8 cellular contexts compared by ENCODE assay signal in the genomic region with DNA sequence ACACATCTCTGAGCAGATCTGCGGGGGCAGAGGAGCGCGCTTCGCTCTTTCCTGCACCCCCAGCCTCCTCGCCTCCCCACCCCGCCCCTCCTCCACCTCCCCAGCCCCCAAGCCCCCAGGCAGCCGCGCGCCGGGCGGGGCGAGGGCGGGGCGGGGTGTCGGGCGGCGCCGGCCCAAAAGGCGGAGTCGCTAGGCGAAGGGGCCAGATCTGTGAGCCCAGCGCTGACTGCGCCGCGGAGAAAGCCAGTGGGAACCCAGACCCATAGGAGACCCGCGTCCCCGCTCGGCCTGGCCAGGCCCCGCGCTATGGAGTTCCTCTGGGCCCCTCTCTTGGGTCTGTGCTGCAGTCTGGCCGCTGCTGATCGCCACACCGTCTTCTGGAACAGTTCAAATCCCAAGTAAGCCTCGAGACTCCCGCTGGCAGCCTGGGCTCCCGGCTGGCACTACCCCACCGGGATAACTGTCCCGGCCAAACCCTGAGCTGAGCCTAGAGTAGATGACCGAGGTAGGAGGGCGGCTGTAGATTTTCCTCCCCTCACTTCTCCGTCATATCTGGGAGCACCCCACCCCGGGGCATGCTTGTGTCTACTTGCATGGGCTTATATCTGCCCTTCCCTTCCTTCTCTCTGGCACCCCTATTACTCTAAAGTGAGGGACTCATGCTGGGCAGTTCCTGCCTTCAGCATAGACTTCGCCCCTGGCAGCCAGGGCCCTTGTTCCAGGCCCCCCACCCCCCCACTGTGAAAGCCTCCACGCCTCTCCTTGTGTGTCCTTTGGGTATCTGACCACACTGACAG. TPM values are rescaled to one million over a fixed set of nuclear protein-coding genes. Genes with fewer than 3 reads are reported as not detected.
DNase-seq lines count a peak whose midpoint lies in the region; ATAC-seq, FAIRE-seq and TF ChIP-seq lines count a peak whose summit lies in the region.

A gene with protein sequence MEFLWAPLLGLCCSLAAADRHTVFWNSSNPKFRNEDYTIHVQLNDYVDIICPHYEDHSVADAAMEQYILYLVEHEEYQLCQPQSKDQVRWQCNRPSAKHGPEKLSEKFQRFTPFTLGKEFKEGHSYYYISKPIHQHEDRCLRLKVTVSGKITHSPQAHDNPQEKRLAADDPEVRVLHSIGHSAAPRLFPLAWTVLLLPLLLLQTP (plus strand): TSS at position 205 of the 797 bp plus-strand sequence. CDS start 102 bp downstream, at position 307.

- H3K4me2 ChIP-seq in hepatocyte = peak within 1 kb of the TSS; percentile 98

- DNase-seq in activated CD4-positive, CD25-positive, alpha-beta regulatory T cell treated with anti-CD3 and anti-CD28 coated beads, Interleukin-2, amount 50 U/mL, for 72 hours = no peak
- DNase-seq in SJCRH30 = peak; percentile 44 to 57
- DNase-seq in astrocyte of the spinal cord (ENCODE audit: low read depth, low spot score) = no peak
- peak; percentile 86 for DNase-seq in hepatocyte (ENCODE audit: low spot score)
- DNase-seq in posterior vena cava (ENCODE audit: low spot score) = peak; percentile 87
- no peak for DNase-seq in GM12891 (ENCODE audit: insufficient read length, low spot score)

- in situ Hi-C loops in astrocyte of the spinal cord (cut with HindIII; ENCODE audit: low sequenced_read_pairs) = no loop called here

- H3K9me2 ChIP-seq in hepatocyte (replicated peaks; ENCODE audit: insufficient read depth) = no peaks in the 10 kb centered on the region

- peak within 1 kb of the TSS; percentile 18; the same call in 1 of the 2 replicates for H3K27ac ChIP-seq in SJCRH30
- peak within 1 kb of the TSS; percentile 97 for H3K27ac ChIP-seq in hepatocyte

- H3K36me3 ChIP-seq in SJCRH30 (no peaks in the 10 kb centered on the region), hepatocyte (replicated peaks; ENCODE audit: insufficient read depth, low read depth) (no peaks in the 10 kb centered on the region)

- intact Hi-C loops in posterior vena cava (cut with DNase I) = loop anchor here (1.0 to 5.0 kb wide), 2 partner anchors 36 kb away; no protein-coding TSS in a partner anchor

- H3K79me2 ChIP-seq in hepatocyte = peaks cover 47% of the 10 kb centered on the region

- FAIRE-seq in GM12891 (lab: Jason Lieb, UNC) = no peak

- H2AFZ ChIP-seq in hepatocyte = peak within 1 kb of the TSS; percentile 55

- H3K4me3 ChIP-seq in SJCRH30 = peak within 1 kb of the TSS; percentile 58
- H3K4me3 ChIP-seq in astrocyte of the spinal cord (ENCODE audit: low read depth, low read length) = peak within 1 kb of the TSS; percentile 45
- peak within 1 kb of the TSS; percentile 45 for H3K4me3 ChIP-seq in hepatocyte

- peaks cover 52% of the 10 kb centered on the region for H3K4me1 ChIP-seq in SJCRH30
- H3K4me1 ChIP-seq in hepatocyte (ENCODE audit: insufficient read depth) = peaks cover 35% of the 10 kb centered on the region

- no peaks in the 10 kb centered on the region for H4K20me1 ChIP-seq in hepatocyte (ENCODE audit: insufficient read depth, poor library complexity, severe bottlenecking)

- no peak for TF ChIP-seq POLR2A in GM12891 (IDR thresholded peaks at IDR 0.05; ENCODE audit: low read depth, low read length)

- TF ChIP-seq CTCF in astrocyte of the spinal cord (IDR thresholded peaks at IDR 0.05; ENCODE audit: low read depth, low read length) (no peak), hepatocyte (IDR thresholded peaks at IDR 0.05; ENCODE audit: poor library complexity) (no peak)

- 6% methylated on average over 23 of the region's 45 CpGs for WGBS in hepatocyte (ENCODE audit: low lambda C conversion rate, missing lambda C conversion rate)

- H3K27me3 ChIP-seq in SJCRH30 = peaks cover 14% of the 10 kb centered on the region; the same call in 1 of the 2 replicates
- no peaks in the 10 kb centered on the region for H3K27me3 ChIP-seq in hepatocyte

- no peaks in the 10 kb centered on the region for H3K9me3 ChIP-seq in SJCRH30 (replicated peaks)
- no peaks in the 10 kb centered on the region for H3K9me3 ChIP-seq in hepatocyte (ENCODE audit: low read depth)

- ATAC-seq in activated CD4-positive, CD25-positive, alpha-beta regulatory T cell treated with anti-CD3 and anti-CD28 coated beads, Interleukin-2, amount 50 U/mL, for 24 hours = peak; percentile 51 to 65
- ATAC-seq in GM21515 (IDR thresholded peaks at IDR 0.05; ENCODE audit: unreplicated experiment) = no peak

TF ChIP-seq in GM12891, 5 proteins besides CTCF, POLR2A, EP300 and RAD21:
- TF ChIP-seq PAX5 (IDR thresholded peaks at IDR 0.05; ENCODE audit: insufficient read depth, low read length, severe bottlenecking) (no peak), POLR2AphosphoS5 (IDR thresholded peaks at IDR 0.05; ENCODE audit: low read depth, low read length) (no peak), POU2F2 (IDR thresholded peaks at IDR 0.05; ENCODE audit: low read depth, low read length) (no peak), SPI1 (IDR thresholded peaks at IDR 0.05; ENCODE audit: low read depth, low read length) (no peak), TAF1 (IDR thresholded peaks at IDR 0.05; ENCODE audit: low read depth, low read length) (no peak)
TF ChIP-seq in GM12891: peak in this region for 0.

RNA-seq across cellular contexts. Expression of the gene that starts here (rescaled TPM):
- 1.8 and 2.2 TPM in 2 replicates for total RNA-seq in SJCRH30 (2014; rRNA removed; shearing (Covaris generic))
- total RNA-seq in hepatocyte (78.7 and 94.8 TPM in 2 replicates), posterior vena cava (10 to 100 TPM; 12.6 to 13.2 TPM)
- polyA plus RNA-seq in hepatocyte = 137 and 172 TPM in 2 replicates
- polyA plus RNA-seq in GM12891 (2012; ENCODE audit: low read depth, missing spikeins) = 0.45 TPM

Comparison
In these comparisons a context has a peak if more than half of its experiments do, and no peak if none do; other contexts are left out.
1. DNase-seq: peak in SJCRH30 (2 of 2), hepatocyte (single experiment) and posterior vena cava (single experiment); none in activated CD4-positive, CD25-positive, alpha-beta regulatory T cell treated with anti-CD3 and anti-CD28 coated beads, Interleukin-2, amount 50 U/mL, for 72 hours (single experiment), astrocyte of the spinal cord (single experiment) and GM12891 (single experiment).
2. Peak in every context shown above with its lines, with median percentiles within 50 percentile points of each other: H3K4me3 ChIP-seq.